Comparison of ENCODE assay signal across 8 cellular contexts in genomic region chr3:185823280-185824044, GRCh38. TPM values are rescaled to one million over a fixed set of nuclear protein-coding genes. Genes with fewer than 3 reads are reported as not detected.
A peak's percentile ranks its signal among the peaks of the same experiment; 100 is the strongest.
DNase-seq lines count a peak whose midpoint lies in the region; ATAC-seq, FAIRE-seq and TF ChIP-seq lines count a peak whose summit lies in the region.

No MANE protein-coding gene starts in this region.

- no peak for FAIRE-seq in K562 (lab: Jason Lieb, UNC)

- H3K4me3 ChIP-seq in PC-3 (ENCODE audit: low read length) (peak overlapping the region; percentile 85), K562 (peak overlapping the region; percentile 91), iPS-18c (ENCODE audit: insufficient read depth, low read depth, low read length) (peak overlapping the region; percentile 82), smooth muscle cell (peak overlapping the region; percentile 91)

- no peaks in the 10 kb centered on the region for H3K9me3 ChIP-seq in PC-3 (ENCODE audit: low read length)
- peaks cover 4% of the 10 kb centered on the region for H3K9me3 ChIP-seq in K562 (replicated peaks; ENCODE audit: control insufficient read depth, insufficient read depth, low read depth, low read length)
- H3K9me3 ChIP-seq in iPS-18c (ENCODE audit: control insufficient read depth, insufficient read depth, low read length), result peaks cover 4% of the 10 kb centered on the region
- H3K9me3 ChIP-seq in smooth muscle cell (replicated peaks; ENCODE audit: low read depth), result no peaks in the 10 kb centered on the region

- BruUV-seq in PC-3 (replicated peaks; lab: Mats Ljungman, UMichigan) (no TSS peak), K562 (replicated peaks; lab: Mats Ljungman, UMichigan) (no TSS peak)

- H3K27ac ChIP-seq in PC-3 (ENCODE audit: low read length), result peak overlapping the region; percentile 83
- peak overlapping the region; percentile 93 for H3K27ac ChIP-seq in K562 (ENCODE audit: extremely low read depth, low read depth, low read length)
- peak overlapping the region; percentile 100 for H3K27ac ChIP-seq in smooth muscle cell (ENCODE audit: low read depth)

- intact Hi-C loops in PC-3 (cut with micrococcal nuclease), result loop anchor here (2.0 to 5.0 kb wide), 4 partner anchors 36 to 161 kb away; no protein-coding TSS in a partner anchor
- intact Hi-C loops in K562 (cut with micrococcal nuclease), result loop anchor here (1.0 to 5.0 kb wide), 3 partner anchors 10 to 111 kb away; no protein-coding TSS in a partner anchor

- CTCF ChIA-PET in PC-3 (lab: Charles Lee) (interaction anchor here (0.7 to 1.7 kb wide), 3 partner anchors 82 to 163 kb away, joined by 3 to 6 read pairs (median 6); no protein-coding TSS in a partner anchor), K562 (lab: Yijun Ruan, JAX; ENCODE audit: low intra/inter-chr PET ratio) (interaction anchor here (0.7 kb wide), 1 partner anchor 90 kb away, joined by 4 read pairs; no protein-coding TSS in a partner anchor)

- H3K9ac ChIP-seq in PC-3 (ENCODE audit: low read length) (peak overlapping the region; percentile 92), K562 (ENCODE audit: insufficient read depth in 1 of 2, low read depth in 2 of 2, low read length in 2 of 2) (peak overlapping the region; percentile 81 to 95), smooth muscle cell (ENCODE audit: low read depth) (peak overlapping the region; percentile 100)

- no peaks in the 10 kb centered on the region for H3K9me1 ChIP-seq in K562 (ENCODE audit: control insufficient read depth, insufficient read depth, low read length)

- in situ Hi-C loops in K562 (cut with MboI), result no loop called here

- H3K4me2 ChIP-seq in PC-3 (ENCODE audit: low read length) (peak overlapping the region; percentile 92), K562 (ENCODE audit: insufficient read depth, low read length) (peak overlapping the region; percentile 72), smooth muscle cell (peak overlapping the region; percentile 97)

- H3K9me2 ChIP-seq in PC-3 (replicated peaks; ENCODE audit: low read length), result no peaks in the 10 kb centered on the region

- peaks cover 16% of the 10 kb centered on the region for H3F3A ChIP-seq in PC-3 (ENCODE audit: low read length, unreplicated experiment)
- peaks cover 15% of the 10 kb centered on the region for H3F3A ChIP-seq in smooth muscle cell (ENCODE audit: low read depth)

- H4K20me1 ChIP-seq in PC-3 (ENCODE audit: low read length), result peaks cover 25% of the 10 kb centered on the region
- H4K20me1 ChIP-seq in K562 (replicated peaks; ENCODE audit: control insufficient read depth, insufficient read depth, low read length), result no peaks in the 10 kb centered on the region
- H4K20me1 ChIP-seq in smooth muscle cell (ENCODE audit: low read depth), result peaks cover 49% of the 10 kb centered on the region

- no peak for TF ChIP-seq RAD21 in K562 (CRISPR knock-in tag; conservative IDR thresholded peaks at IDR 0.05 in 1 of 2, IDR thresholded peaks at IDR 0.05 in 1 of 2)

- 0 out of 2 replicates have a peak, but pooled peaks have one; percentile 4 for ATAC-seq in PC-3
- ATAC-seq in K562, result peak; percentile 54
- ATAC-seq in HG03175 (IDR thresholded peaks at IDR 0.05; ENCODE audit: unreplicated experiment), result no peak

- H3K36me3 ChIP-seq in PC-3 (ENCODE audit: low read depth, low read length) (peaks cover 7% of the 10 kb centered on the region; the same call in 1 of the 2 replicates), K562 (ENCODE audit: control insufficient read depth, insufficient read depth, low read length) (peaks cover 17% of the 10 kb centered on the region; the same call in 2 of the 3 replicates), smooth muscle cell (ENCODE audit: low read depth) (no peaks in the 10 kb centered on the region)

- TF ChIP-seq CTCF in PC-3 (conservative IDR thresholded peaks at IDR 0.05; ENCODE audit: low read depth, low read length) (no peak; the same call in 1 of the 2 replicates), K562 (IDR thresholded peaks at IDR 0.05 in 2 of 3, conservative IDR thresholded peaks at IDR 0.05 in 1 of 3; ENCODE audit: insufficient read depth in 2 of 3, low read depth in 1 of 3, low read length in 3 of 3) (peak in 1 of 3 experiments; percentile 22; a peak in 1 of 6 replicates), smooth muscle cell (IDR thresholded peaks at IDR 0.05; ENCODE audit: borderline replicate concordance, insufficient read depth, poor library complexity, severe bottlenecking) (no peak)

- H3K27me3 ChIP-seq in PC-3 (ENCODE audit: low read length) (no peaks in the 10 kb centered on the region), K562 (ENCODE audit: control insufficient read depth in 2 of 2, insufficient read depth in 2 of 2, low read length in 2 of 2) (no peaks in the 10 kb centered on the region), smooth muscle cell (ENCODE audit: low read depth) (no peaks in the 10 kb centered on the region)

- peaks cover 42% of the 10 kb centered on the region for H3K4me1 ChIP-seq in PC-3 (ENCODE audit: insufficient read depth, low read length)
- H3K4me1 ChIP-seq in K562 (replicated peaks in 1 of 2; ENCODE audit: control insufficient read depth in 2 of 2, insufficient read depth in 2 of 2, low read length in 2 of 2), result peaks cover 10 to 21% of the 10 kb centered on the region in 2 experiments; a peak in 4 of 5 replicates
- H3K4me1 ChIP-seq in smooth muscle cell (ENCODE audit: low read depth), result peaks cover 43% of the 10 kb centered on the region

- H3K79me2 ChIP-seq in PC-3 (ENCODE audit: low read length) (peaks cover 86% of the 10 kb centered on the region), K562 (ENCODE audit: control insufficient read depth, insufficient read depth, low read length) (peaks cover 79% of the 10 kb centered on the region), smooth muscle cell (ENCODE audit: low read depth) (peaks cover 87% of the 10 kb centered on the region)

- DNase-seq in NCI-H345 (lab: John Stamatoyannopoulos, UW) (peak; percentile 25), NCI-H345 treated with DMSO at 0.1 percent for 48 hours (lab: John Stamatoyannopoulos, UW; ENCODE audit: unreplicated experiment) (no peak), PC-3 (peak; percentile 38), K562 (ENCODE audit: extremely low read depth in 1 of 4, low spot score in 3 of 4) (peak; percentile 62 to 71 (median 65)), smooth muscle cell (lab: John Stamatoyannopoulos, UW; ENCODE audit: unreplicated experiment) (peak; percentile 39), DMS153 (lab: John Stamatoyannopoulos, UW) (no peak)

- H2AFZ ChIP-seq in PC-3 (ENCODE audit: low read length) (peak overlapping the region; percentile 41; the same call in 1 of the 2 replicates), K562 (ENCODE audit: low read depth, low read length) (peak overlapping the region; percentile 57), smooth muscle cell (ENCODE audit: low read depth) (no peak overlapping the region)

- POLR2A ChIA-PET in PC-3 (lab: Charles Lee; ENCODE audit: unreplicated experiment) (interaction anchor here (0.5 to 1.0 kb wide), 8 partner anchors 11 to 757 kb away, joined by 3 to 4 read pairs (median 4); no protein-coding TSS in a partner anchor), K562 (lab: Yijun Ruan, JAX) (interaction anchor here (0.6 to 3.8 kb wide), 17 partner anchors 8 to 1469 kb away, joined by 3 to 17 read pairs (median 4); no protein-coding TSS in a partner anchor)

- under 1% methylated on average over 45 of the region's 79 CpGs for WGBS in K562 (ENCODE audit: insufficient coverage, low coverage, missing lambda C conversion rate)
- WGBS in smooth muscle cell (ENCODE audit: low lambda C conversion rate), result 2% methylated on average over 47 of the region's 79 CpGs

- TF ChIP-seq POLR2A in K562 (conservative IDR thresholded peaks at IDR 0.05), result 0 out of 2 replicates have a peak, but pooled peaks have one; percentile 49

- TF ChIP-seq EP300 in K562 (IDR thresholded peaks at IDR 0.05; ENCODE audit: low read length), result no peak

TF ChIP-seq in K562, 482 proteins besides CTCF, POLR2A, EP300 and RAD21 (continues in another document):
- TF ChIP-seq MAZ (CRISPR knock-in tag; conservative IDR thresholded peaks at IDR 0.05 in 1 of 2, IDR thresholded peaks at IDR 0.05 in 1 of 2), result peak; percentile 49 to 61; a peak in 2 of 4 replicates
- TF ChIP-seq RBM14 (IDR thresholded peaks at IDR 0.05; ENCODE audit: borderline replicate concordance, insufficient read depth, low read depth, low read length), result peak; percentile 63; the same call in 1 of the 2 replicates
- no peak for TF ChIP-seq NFXL1 (CRISPR knock-in tag; IDR thresholded peaks at IDR 0.05)
- TF ChIP-seq CXXC5 (CRISPR knock-in tag; IDR thresholded peaks at IDR 0.05), result peak; percentile 40
- TF ChIP-seq POLR2G (IDR thresholded peaks at IDR 0.05; ENCODE audit: low read depth, low read length), result peak; percentile 81
- no peak for TF ChIP-seq CCNT2 (IDR thresholded peaks at IDR 0.05; ENCODE audit: borderline replicate concordance, extremely low read depth, insufficient read length, low read depth, low read length)
- peak; percentile 67 to 68; a peak in 3 of 4 replicates for TF ChIP-seq NRF1 (conservative IDR thresholded peaks at IDR 0.05 in 1 of 2, IDR thresholded peaks at IDR 0.05 in 1 of 2)
- no peak for TF ChIP-seq NBN (IDR thresholded peaks at IDR 0.05; ENCODE audit: low read depth)

RNA-seq across cellular contexts. Expression of gene IGF2BP2, which starts 1.4 kb away (rescaled TPM):
- total RNA-seq in PC-3 (2014; rRNA removed), result 81.2 and 105 TPM in 2 replicates
- total RNA-seq in K562 (2011; cell fraction: chromatin; rRNA removed; ENCODE audit: low replicate concordance), result 69.6 and 146 TPM in 2 replicates
- 23.8 and 33.3 TPM in 2 replicates for total RNA-seq in K562 (2011; cell fraction: nucleolus; rRNA removed)
- total RNA-seq in K562 (2011; cell fraction: nucleoplasm; rRNA removed), result 45.3 and 46.5 TPM in 2 replicates
- 39.4 and 39.8 TPM in 2 replicates for total RNA-seq in K562 (2014; rRNA removed)
- 31.9 and 35.7 TPM in 2 replicates for total RNA-seq in K562 (2014; rRNA removed; fragmentation: Illumina TruSeq; extraction: Trizol)
- total RNA-seq in K562 (2015; rRNA removed; fragmentation: Illumina TruSeq; extraction: Trizol), result 30.5 and 32.3 TPM in 2 replicates
- total RNA-seq in K562 (2021), result 57.3 and 59.6 TPM in 2 replicates
- polyA plus RNA-seq in K562 (2011; rRNA removed), result 3.4 and 5.2 TPM in 2 replicates
- 0.95 and 2.9 TPM in 2 replicates for polyA plus RNA-seq in K562 (2011; cell fraction: cytosol; rRNA removed)
- polyA plus RNA-seq in K562 (2011; cell fraction: nucleus; rRNA removed), result 11.1 and 17.4 TPM in 2 replicates
- polyA plus RNA-seq in K562 (2012), result 32.3 and 35.2 TPM in 2 replicates
- 50.0 and 58.5 TPM in 2 replicates for polyA plus RNA-seq in K562 (2014; fragmentation: Illumina TruSeq; extraction: Trizol)
- polyA plus RNA-seq in K562 (2014; fragmentation: Nextera tagmentation; extraction: Ambion mirVana), result 1 to 10 TPM; 3.2 to 3.5 TPM
- 21.1 and 27.7 TPM in 2 replicates for polyA plus RNA-seq in K562 (2014; rRNA removed)
- 13.0 and 18.7 TPM in 2 replicates for polyA minus RNA-seq in K562 (2011; rRNA and poly(A)+ RNA removed)
- 9.4 and 13.0 TPM in 2 replicates for polyA minus RNA-seq in K562 (2011; cell fraction: cytosol; rRNA and poly(A)+ RNA removed)
- polyA minus RNA-seq in K562 (2011; cell fraction: nucleus; rRNA and poly(A)+ RNA removed), result 17.1 and 20.3 TPM in 2 replicates
- 59.2 and 73.7 TPM in 2 replicates for total RNA-seq in smooth muscle cell
- 80.6 and 105 TPM in 2 replicates for polyA plus RNA-seq in smooth muscle cell

Comparison
In these comparisons a context has a peak if more than half of its experiments do, and no peak if none do; other contexts are left out.
1. DNase-seq: peak in NCI-H345 (single experiment), PC-3 (single experiment), K562 (4 of 4) and smooth muscle cell (single experiment); none in NCI-H345 treated with DMSO at 0.1 percent for 48 hours (single experiment) and DMS153 (single experiment).
2. Peak in every context shown above with its lines, with median percentiles within 50 percentile points of each other: H3K27ac ChIP-seq, H3K4me2 ChIP-seq, H3K4me3 ChIP-seq and H3K9ac ChIP-seq.